ENCODE assay signal across 21 cellular contexts in genomic region chr11:133706925-133707794, GRCh38.
DNase-seq lines count a peak whose midpoint lies in the region; ATAC-seq, FAIRE-seq and TF ChIP-seq lines count a peak whose summit lies in the region.
"Had no signal": no experiment of that assay in that cellular context is flagged by ENCODE, and none has a peak within 500 bp of the region (broad histone marks: within the 10 kb centered on the region; RNA-seq: fewer than 3 reads in every experiment).

No MANE protein-coding gene starts in this region.

- TF ChIP-seq POLR2A in HepG2 (IDR thresholded peaks at IDR 0.05; ENCODE audit: insufficient read depth in 1 of 2, low read depth in 2 of 2, low read length in 2 of 2) (no peak), right lobe of liver (IDR thresholded peaks at IDR 0.05) (no peak), GM12878 (IDR thresholded peaks at IDR 0.05; ENCODE audit: low read depth, low read length) (no peak), H1 (IDR thresholded peaks at IDR 0.05; ENCODE audit: control extremely low read depth in 1 of 2, low read depth in 2 of 2, low read length in 2 of 2) (no peak)

- in situ Hi-C loops in HepG2 (cut with HindIII; ENCODE audit: extremely low pct_ligation_motif_present, low pct_unique_long_range_greater_than_20kb) (no loop called here), GM12878 (cut with MboI) (no loop called here)

- TF ChIP-seq CTCF in HepG2 (CRISPR knock-in tag; IDR thresholded peaks at IDR 0.05) (no peak), right lobe of liver (IDR thresholded peaks at IDR 0.05) (no peak), GM12878 (IDR thresholded peaks at IDR 0.05 in 2 of 3, conservative IDR thresholded peaks at IDR 0.05 in 1 of 3; ENCODE audit: control insufficient read depth in 2 of 3, extremely low read depth in 1 of 3, insufficient read depth in 1 of 3, low read depth in 3 of 3, low read length in 3 of 3) (no peak), H1 (IDR thresholded peaks at IDR 0.05; ENCODE audit: control extremely low read depth in 1 of 3, insufficient read depth in 1 of 3, low read depth in 1 of 3, low read length in 3 of 3) (no peak)

- H3K36me3 ChIP-seq in HepG2 (replicated peaks in 1 of 2; ENCODE audit: control insufficient read depth in 1 of 2, insufficient read depth in 2 of 2, low read length in 2 of 2) (no peaks in the 10 kb centered on the region), right lobe of liver (no peaks in the 10 kb centered on the region), GM12878 (ENCODE audit: control insufficient read depth in 2 of 2, insufficient read depth in 2 of 2, low read length in 1 of 2) (no peaks in the 10 kb centered on the region), H1 (ENCODE audit: control insufficient read depth in 2 of 4, insufficient read depth in 4 of 4, low read length in 3 of 4) (no peaks in the 10 kb centered on the region)
- H3K36me3 ChIP-seq: BLaER1 treated with 17β-estradiol and CSF1 and Interleukin-3, amounts not matched to agents 10 nM and 100 nM had no signal

- CTCF ChIA-PET in HepG2 (lab: Yijun Ruan, JAX; ENCODE audit: low intra/inter-chr PET ratio, low total read pairs) = no interaction called here
- CTCF ChIA-PET in GM12878 (lab: Yijun Ruan, JAX) = no interaction called here
- CTCF ChIA-PET in H1 (lab: Charles Lee; ENCODE audit: partially characterized antibody) = no interaction called here

- H2BK120ac ChIP-seq in H1 (replicated peaks; ENCODE audit: low read depth, low read length) = no peak overlapping the region

- no peaks in the 10 kb centered on the region for H3K79me1 ChIP-seq in H1 (ENCODE audit: low read depth, low read length)

- no peaks in the 10 kb centered on the region; a peak in 1 of 5 replicates for H3K27me3 ChIP-seq in HepG2 (ENCODE audit: control insufficient read depth in 1 of 2, insufficient read depth in 2 of 2, low read length in 2 of 2)
- H3K27me3 ChIP-seq in right lobe of liver = no peaks in the 10 kb centered on the region
- peaks cover 0 to 2% of the 10 kb centered on the region in 2 experiments; a peak in 2 of 4 replicates for H3K27me3 ChIP-seq in GM12878 (replicated peaks in 1 of 2; ENCODE audit: control insufficient read depth in 2 of 2, insufficient read depth in 2 of 2, low read length in 1 of 2)
- H3K27me3 ChIP-seq in H1 (replicated peaks in 1 of 4; ENCODE audit: control insufficient read depth in 3 of 4, extremely low read depth in 1 of 4, insufficient read depth in 3 of 4, low read length in 3 of 4) = peaks cover 0 to 4% (median 0%) of the 10 kb centered on the region in 4 experiments; a peak in 3 of 7 replicates
- H3K27me3 ChIP-seq: BLaER1 treated with 17β-estradiol and CSF1 and Interleukin-3, amounts not matched to agents 10 nM and 100 nM had no signal

- SMC1A ChIA-PET in GM12878 (lab: Charles Lee; ENCODE audit: uncharacterized antibody, unreplicated experiment) = no interaction called here

- H4K20me1 ChIP-seq in HepG2 (ENCODE audit: insufficient read depth, low read length) = no peaks in the 10 kb centered on the region
- H4K20me1 ChIP-seq in GM12878 (ENCODE audit: control insufficient read depth, insufficient read depth) = no peaks in the 10 kb centered on the region
- no peaks in the 10 kb centered on the region for H4K20me1 ChIP-seq in H1 (replicated peaks in 1 of 2; ENCODE audit: control insufficient read depth in 1 of 2, insufficient read depth in 2 of 2, low read length in 2 of 2)
- H4K20me1 ChIP-seq: BLaER1 treated with 17β-estradiol and CSF1 and Interleukin-3, amounts not matched to agents 10 nM and 100 nM had no signal

- no peak overlapping the region for H2BK20ac ChIP-seq in H1 (ENCODE audit: low read length)

- TF ChIP-seq EP300 in HepG2 (IDR thresholded peaks at IDR 0.05; ENCODE audit: low read depth in 2 of 2, low read length in 2 of 2) = no peak
- TF ChIP-seq EP300 in HepG2 (CRISPR knock-in tag; IDR thresholded peaks at IDR 0.05; ENCODE audit: borderline replicate concordance) = no peak
- no peak for TF ChIP-seq EP300 in GM12878 (IDR thresholded peaks at IDR 0.05; ENCODE audit: borderline replicate concordance in 1 of 2, control insufficient read depth in 1 of 2, low read depth in 2 of 2, low read length in 2 of 2)
- TF ChIP-seq EP300 in H1 (IDR thresholded peaks at IDR 0.05; ENCODE audit: borderline replicate concordance in 1 of 2, low read depth in 2 of 2, low read length in 2 of 2) = no peak

- H3K14ac ChIP-seq in H1 (ENCODE audit: insufficient read length) = no peak overlapping the region

- TF ChIP-seq RAD21 in HepG2 (CRISPR knock-in tag; IDR thresholded peaks at IDR 0.05) (no peak), GM12878 (IDR thresholded peaks at IDR 0.05; ENCODE audit: insufficient read depth, low read depth, low read length) (no peak), H1 (IDR thresholded peaks at IDR 0.05 in 1 of 2, conservative IDR thresholded peaks at IDR 0.05 in 1 of 2; ENCODE audit: low read depth in 2 of 2, low read length in 2 of 2) (no peak)

- no peak overlapping the region for H3K4ac ChIP-seq in H1 (replicated peaks; ENCODE audit: insufficient read length, low read depth, low read length)

- BruUV-seq in HepG2 (replicated peaks; lab: Mats Ljungman, UMichigan) (no TSS peak), GM12878 (replicated peaks; lab: Mats Ljungman, UMichigan) (no TSS peak)

- intact Hi-C loops in HepG2 (cut with micrococcal nuclease; ENCODE audit: unreplicated experiment) = no loop called here
- intact Hi-C loops in right lobe of liver (cut with DNase I) = no loop called here
- intact Hi-C loops in GM12878 (cut with micrococcal nuclease; ENCODE audit: unreplicated experiment) = no loop called here

- no peak overlapping the region for H4K5ac ChIP-seq in H1 (ENCODE audit: insufficient read length, low read depth, low read length)

- no peak overlapping the region for H3K23ac ChIP-seq in H1 (ENCODE audit: insufficient read length)

- H3K9me3 ChIP-seq in HepG2 (ENCODE audit: low read length) (no peaks in the 10 kb centered on the region), right lobe of liver (no peaks in the 10 kb centered on the region), GM12878 (replicated peaks; ENCODE audit: control insufficient read depth, insufficient read depth, low read length) (no peaks in the 10 kb centered on the region), H1 (ENCODE audit: insufficient read depth in 2 of 2, low read depth in 1 of 2, low read length in 1 of 2) (no peaks in the 10 kb centered on the region)
- H3K9me3 ChIP-seq: A549, Caco-2 had no signal

- no peak overlapping the region for H4K91ac ChIP-seq in H1 (replicated peaks; ENCODE audit: insufficient read length, low read length)

- H3K27ac ChIP-seq in HepG2 (ENCODE audit: extremely low read length, insufficient read depth, low read length) = no peak overlapping the region
- H3K27ac ChIP-seq in right lobe of liver = no peak overlapping the region
- no peak overlapping the region for H3K27ac ChIP-seq in GM12878 (ENCODE audit: control insufficient read depth, insufficient read depth)
- no peak overlapping the region for H3K27ac ChIP-seq in H1 (ENCODE audit: low read depth, low read length)
- H3K27ac ChIP-seq: 22Rv1; A549; BLaER1 treated with 17β-estradiol and CSF1 and Interleukin-3, amounts not matched to agents 10 nM and 100 nM; C4-2B had no signal

- no peak overlapping the region for H2BK5ac ChIP-seq in H1 (ENCODE audit: low read depth, low read length)

- POLR2A ChIA-PET in HepG2 (lab: Yijun Ruan, JAX) = no interaction called here
- POLR2A ChIA-PET in GM12878 (lab: Charles Lee) = no interaction called here
- POLR2A ChIA-PET in H1 (lab: Charles Lee; ENCODE audit: partially characterized antibody) = no interaction called here

- H2BK15ac ChIP-seq in H1 (ENCODE audit: low read length) = peak overlapping the region; percentile 61

- peak overlapping the region; percentile 70; the same call in 1 of the 2 replicates for H2BK12ac ChIP-seq in H1 (ENCODE audit: low read depth, low read length)

- H3K4me2 ChIP-seq in HepG2 (ENCODE audit: low read depth, low read length) (no peak overlapping the region), GM12878 (ENCODE audit: control insufficient read depth, insufficient read depth) (no peak overlapping the region), H1 (ENCODE audit: insufficient read depth in 1 of 2, low read depth in 2 of 2, low read length in 2 of 2) (no peak overlapping the region)
- H3K4me2 ChIP-seq: A549; BLaER1 treated with 17β-estradiol and CSF1 and Interleukin-3, amounts not matched to agents 10 nM and 100 nM had no signal

- H3K9ac ChIP-seq in HepG2 (ENCODE audit: insufficient read depth, low read depth, low read length) (no peak overlapping the region), GM12878 (ENCODE audit: control insufficient read depth, insufficient read depth, low read length) (no peak overlapping the region), H1 (replicated peaks in 1 of 4; ENCODE audit: extremely low read depth in 1 of 4, low read depth in 3 of 4, low read length in 3 of 4) (no peak overlapping the region)
- H3K9ac ChIP-seq: BLaER1 treated with 17β-estradiol and CSF1 and Interleukin-3, amounts not matched to agents 10 nM and 100 nM had no signal

- H3K23me2 ChIP-seq in H1 (ENCODE audit: low read depth, low read length) = peaks cover 7% of the 10 kb centered on the region; the same call in 1 of the 2 replicates

- H2AFZ ChIP-seq in HepG2 (ENCODE audit: low read length) (no peak overlapping the region), GM12878 (ENCODE audit: control insufficient read depth, low read depth, low read length) (no peak overlapping the region), H1 (ENCODE audit: low read length) (no peak overlapping the region)

- H3K4me1 ChIP-seq in HepG2 (ENCODE audit: insufficient read depth, low read length) (no peaks in the 10 kb centered on the region), right lobe of liver (no peaks in the 10 kb centered on the region), GM12878 (ENCODE audit: control insufficient read depth, insufficient read depth, low read length) (no peaks in the 10 kb centered on the region), H1 (replicated peaks in 1 of 4; ENCODE audit: control insufficient read depth in 3 of 4, insufficient read depth in 4 of 4, low read length in 3 of 4) (peaks cover 0 to 17% (median 5%) of the 10 kb centered on the region in 4 experiments; a peak in 6 of 7 replicates)
- H3K4me1 ChIP-seq: A549, Caco-2 had no signal

- FAIRE-seq in HepG2 (lab: Jason Lieb, UNC) (no peak), GM12878 (lab: Jason Lieb, UNC) (no peak), H1 (lab: Jason Lieb, UNC) (no peak)
- FAIRE-seq: A549, D721Med, G401.6, GM12892, GM18507 had no signal

- H2AK5ac ChIP-seq in H1 (ENCODE audit: low read depth, low read length) = peak overlapping the region; percentile 57; the same call in 1 of the 2 replicates

- ATAC-seq in HepG2 (no peak), right lobe of liver (no peak), GM12878 (no peak)
- ATAC-seq: A549; CD8-positive, alpha-beta T cell had no signal

- H4K8ac ChIP-seq in H1 (ENCODE audit: extremely low read depth, insufficient read depth, low read length) = no peak overlapping the region

- no peaks in the 10 kb centered on the region for H3K79me2 ChIP-seq in HepG2 (ENCODE audit: insufficient read depth, low read length)
- H3K79me2 ChIP-seq in GM12878 (ENCODE audit: control insufficient read depth, insufficient read depth, low read length) = no peaks in the 10 kb centered on the region
- H3K79me2 ChIP-seq in H1 (ENCODE audit: control insufficient read depth in 1 of 2, insufficient read depth in 2 of 2, low read length in 2 of 2) = no peaks in the 10 kb centered on the region

- no peak overlapping the region for H3K18ac ChIP-seq in H1 (ENCODE audit: extremely low read depth, low read length)

- no peak for DNase-seq in HepG2 (ENCODE audit: low spot score)
- DNase-seq in right lobe of liver = no peak
- DNase-seq in GM12878 (ENCODE audit: low read depth, low spot score) = no peak
- DNase-seq in H1 (ENCODE audit: low read depth in 1 of 2, low spot score in 2 of 2) = no peak
- no peak for DNase-seq in NCI-H2081 treated with DMSO at 0.1 percent for 48 hours (lab: John Stamatoyannopoulos, UW)
- no peak for DNase-seq in LoVo (ENCODE audit: low spot score)
- DNase-seq: AML-193; Caco-2; Calu3; CD4-positive, alpha-beta T cell; CD8-positive, alpha-beta T cell; DMS79 treated with DMSO at 0.1 percent for 48 hours; GF-D8 had no signal

- H3K4me3 ChIP-seq in HepG2 (replicated peaks in 1 of 3; ENCODE audit: insufficient read depth in 1 of 3, low read depth in 2 of 3, low read length in 3 of 3) = no peak overlapping the region
- H3K4me3 ChIP-seq in right lobe of liver = no peak overlapping the region
- no peak overlapping the region for H3K4me3 ChIP-seq in GM12878
- H3K4me3 ChIP-seq in H1 (ENCODE audit: extremely low read depth in 1 of 4, insufficient read depth in 2 of 4, low read depth in 3 of 4, low read length in 4 of 4) = no peak overlapping the region
- H3K4me3 ChIP-seq: A549; BLaER1 treated with 17β-estradiol and CSF1 and Interleukin-3, amounts not matched to agents 10 nM and 100 nM had no signal

- RAD21 ChIA-PET in GM12878 (lab: Charles Lee; ENCODE audit: unreplicated experiment) = no interaction called here

- no peak overlapping the region for H3K56ac ChIP-seq in H1 (replicated peaks; ENCODE audit: insufficient read length, low read depth, low read length)

Comparison
In these comparisons a context has a peak if more than half of its experiments do, and no peak if none do; other contexts are left out.
1. Of the 75 proteins assayed by ChIP-seq in both HepG2 and GM12878: peak only in HepG2: none; only in GM12878: SUZ12; in both: none; in neither: 74.